Comparison of ENCODE assay signal across 8 cellular contexts in the genomic region with DNA sequence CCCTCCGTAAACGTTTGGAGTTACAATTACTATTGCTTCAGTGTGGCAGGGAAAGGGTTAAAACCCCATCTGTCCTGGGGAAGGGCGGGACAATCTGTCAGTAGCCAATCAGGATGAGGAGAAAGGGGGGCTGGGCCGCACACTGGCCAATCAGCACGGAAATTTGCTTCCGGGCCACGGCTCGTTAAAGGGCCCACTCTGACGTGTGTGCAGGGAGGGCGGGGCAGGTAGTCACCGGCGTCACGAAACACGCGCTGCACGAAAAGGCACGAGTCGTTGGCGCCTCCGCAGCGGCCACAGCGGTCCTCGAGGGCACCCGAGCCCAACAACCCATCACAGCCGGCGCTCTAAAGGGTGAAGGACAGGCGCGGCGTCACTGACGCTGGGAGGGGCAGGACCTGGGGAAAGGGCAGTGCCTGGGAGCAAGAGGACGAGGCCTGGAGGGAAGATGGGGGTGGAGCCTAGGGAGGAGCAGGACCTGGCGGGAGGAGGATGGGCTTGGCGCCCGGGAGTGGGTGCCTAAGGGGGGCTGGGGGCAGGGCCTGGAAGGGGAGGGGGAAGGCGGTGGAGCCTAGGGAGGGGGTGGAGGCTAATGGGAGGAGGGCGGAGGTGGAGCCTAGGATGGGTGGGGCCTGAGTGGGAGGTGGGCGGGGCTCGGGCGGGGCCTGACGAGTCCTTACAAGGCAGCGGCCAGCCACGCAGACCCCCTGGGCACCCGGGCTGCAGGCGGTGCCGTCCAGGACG. TPM values are rescaled to one million over a fixed set of nuclear protein-coding genes. Genes with fewer than 3 reads are reported as not detected.
DNase-seq lines count a peak whose midpoint lies in the region; ATAC-seq and TF ChIP-seq lines count a peak whose summit lies in the region.

No MANE protein-coding gene starts in this region.

- no peaks in the 10 kb centered on the region for H3K27me3 Mint-ChIP-seq in osteocyte (ENCODE audit: unreplicated experiment)

- no peak overlapping the region for H3K4me3 ChIP-seq in GM12865 (ENCODE audit: low read depth, low read length)
- H3K4me3 ChIP-seq in adipocyte (ENCODE audit: low read length), result peak overlapping the region; percentile 80
- peak overlapping the region; percentile 34 for H3K4me3 ChIP-seq in suprapubic skin

- no peak for TF ChIP-seq POLR2A in suprapubic skin (IDR thresholded peaks at IDR 0.05)

- no peak for TF ChIP-seq EP300 in suprapubic skin (IDR thresholded peaks at IDR 0.05)

- no peaks in the 10 kb centered on the region for H3K9me3 ChIP-seq in adipocyte (ENCODE audit: control insufficient read depth, low read length)
- H3K9me3 ChIP-seq in suprapubic skin, result no peaks in the 10 kb centered on the region

- peak overlapping the region; percentile 94 for H3K4me3 Mint-ChIP-seq in osteocyte (ENCODE audit: unreplicated experiment)

- ATAC-seq in Right ventricle myocardium superior (ENCODE audit: poor library complexity), result peak; percentile 93
- no peak for ATAC-seq in GM18858 (IDR thresholded peaks at IDR 0.05; ENCODE audit: unreplicated experiment)

- intact Hi-C loops in Right ventricle myocardium superior (cut with DNase I), result no loop called here

- H3K4me1 ChIP-seq in adipocyte (ENCODE audit: control insufficient read depth, insufficient read depth, low read length), result peaks cover 6% of the 10 kb centered on the region
- H3K4me1 ChIP-seq in suprapubic skin, result peaks cover 47% of the 10 kb centered on the region

- peaks cover 20% of the 10 kb centered on the region for H3K4me1 Mint-ChIP-seq in osteocyte (ENCODE audit: unreplicated experiment)

- peak; percentile 80 for DNase-seq in GM12865 (ENCODE audit: low read depth)
- peak; percentile 77 for DNase-seq in NCI-H128 (lab: John Stamatoyannopoulos, UW; ENCODE audit: unreplicated experiment)
- DNase-seq in T-helper 1 cell, result peak; percentile 80 to 94 (median 89)
- peak; percentile 98 for DNase-seq in adipocyte (ENCODE audit: low read depth)
- peak; percentile 95 for DNase-seq in Right ventricle myocardium superior
- DNase-seq in osteocyte (ENCODE audit: extremely low spot score, unreplicated experiment), result peak; percentile 97
- peak; percentile 94 to 97 for DNase-seq in suprapubic skin (ENCODE audit: low spot score in 2 of 2)

- H3K27ac ChIP-seq in suprapubic skin, result peak overlapping the region; percentile 49

- H3K36me3 ChIP-seq in adipocyte (ENCODE audit: control insufficient read depth, insufficient read depth, low read length, severe bottlenecking) (no peaks in the 10 kb centered on the region), suprapubic skin (no peaks in the 10 kb centered on the region)

- WGBS in suprapubic skin, result 1% methylated on average over 23 of the region's 46 CpGs

- TF ChIP-seq CTCF in GM12865 (IDR thresholded peaks at IDR 0.05; ENCODE audit: insufficient read depth, low read depth, low read length, missing control alignments), result no peak
- TF ChIP-seq CTCF in osteocyte (IDR thresholded peaks at IDR 0.05), result no peak
- TF ChIP-seq CTCF in suprapubic skin (IDR thresholded peaks at IDR 0.05), result no peak

- H3K9ac ChIP-seq in adipocyte (ENCODE audit: low read length), result peak overlapping the region; percentile 81

- H3K36me3 Mint-ChIP-seq in osteocyte (ENCODE audit: unreplicated experiment), result no peaks in the 10 kb centered on the region

- H3K27ac Mint-ChIP-seq in osteocyte (ENCODE audit: unreplicated experiment), result peak overlapping the region; percentile 99

- no peaks in the 10 kb centered on the region for H3K9me3 Mint-ChIP-seq in osteocyte (ENCODE audit: unreplicated experiment)

- peaks cover 18% of the 10 kb centered on the region for H3K27me3 ChIP-seq in adipocyte (replicated peaks; ENCODE audit: control insufficient read depth, insufficient read depth, low read length)
- H3K27me3 ChIP-seq in suprapubic skin, result peaks cover 29% of the 10 kb centered on the region

RNA-seq across cellular contexts. Expression of a gene that starts 4.9 kb away (rescaled TPM):
- total RNA-seq in Right ventricle myocardium superior (22.5 TPM), osteocyte (4.4 and 6.4 TPM in 2 replicates), suprapubic skin (1 to 10 TPM in 3 of 4 donors, under 1 TPM in 1; 0.83 to 4.1 (median 2.4) TPM)

RNA-seq across cellular contexts. Expression of a gene that starts 15.9 kb away (rescaled TPM):
- total RNA-seq in Right ventricle myocardium superior, result not detected
- total RNA-seq in osteocyte, result 0.54 TPM in 1 of 2 replicates, not detected in the other
- 1 to 10 TPM in 1 of 4 donors, under 1 TPM in 1, not detected in 2; 0.23 to 1.2 TPM for total RNA-seq in suprapubic skin

RNA-seq across cellular contexts. Expression of a gene that starts 17.0 kb away (rescaled TPM):
- 1.1 TPM for total RNA-seq in Right ventricle myocardium superior
- 4.1 and 4.4 TPM in 2 replicates for total RNA-seq in osteocyte
- total RNA-seq in suprapubic skin, result 10 to 100 TPM in 1 of 4 donors, 1 to 10 TPM in 3; 3.2 to 11.8 (median 8.1) TPM

RNA-seq across cellular contexts. Expression of a gene that starts 17.8 kb away (rescaled TPM):
- total RNA-seq in Right ventricle myocardium superior, result 1.4 TPM
- total RNA-seq in osteocyte, result 3.2 and 5.7 TPM in 2 replicates
- 1 to 10 TPM; 1.4 to 6.6 (median 3.8) TPM for total RNA-seq in suprapubic skin

RNA-seq across cellular contexts. Expression of a gene that starts 28.9 kb away (rescaled TPM):
- total RNA-seq in Right ventricle myocardium superior (18.3 TPM), osteocyte (38.0 and 38.9 TPM in 2 replicates), suprapubic skin (10 to 100 TPM; 25.1 to 41.2 (median 36.4) TPM)
